In the genomic region with DNA sequence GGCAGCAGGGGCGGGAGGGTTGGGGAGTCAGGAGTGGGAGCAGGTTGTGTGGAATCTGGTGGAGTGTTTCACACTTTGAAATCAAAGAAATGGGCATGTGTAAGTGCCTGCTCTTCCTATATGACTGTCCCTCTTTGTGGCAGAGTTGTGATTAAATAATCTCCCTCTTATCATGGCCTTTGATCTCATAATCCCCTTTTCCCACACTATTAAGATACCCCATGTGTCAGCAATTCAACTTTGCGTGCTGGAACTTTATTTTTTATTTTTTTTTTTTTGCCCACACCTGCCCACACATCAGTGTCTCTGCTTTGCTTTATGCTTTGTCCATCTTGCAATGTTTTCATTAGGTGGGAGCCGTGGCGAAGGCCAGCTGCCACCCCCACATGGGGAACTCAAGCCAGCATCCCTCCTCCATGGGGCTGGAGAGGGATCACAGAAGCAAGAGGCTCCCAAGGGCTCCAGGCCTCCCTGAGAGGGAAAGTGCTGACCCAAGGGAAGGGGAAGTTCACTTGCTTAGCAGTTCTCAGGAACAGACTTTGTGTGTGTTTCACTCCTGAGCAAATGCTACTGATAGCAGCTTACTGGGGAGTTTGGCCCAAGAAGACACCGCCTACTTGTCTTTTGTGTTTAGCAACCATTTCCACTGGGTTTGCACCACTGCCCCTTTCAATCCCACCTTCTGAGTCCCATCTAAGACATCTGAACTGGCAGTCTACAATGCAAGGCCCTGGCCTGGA, we compare ENCODE assay signal across 12 cellular contexts.
"Had no signal": no experiment of that assay in that cellular context is flagged by ENCODE, and none has a peak within 500 bp of the region (broad histone marks: within the 10 kb centered on the region; RNA-seq: fewer than 3 reads in every experiment).

No MANE protein-coding gene starts in this region.

- H3K27ac ChIP-seq: esophagus muscularis mucosa, psoas muscle, right lobe of liver had no signal

- H3K4me1 ChIP-seq: psoas muscle, right lobe of liver had no signal

- H3K27me3 ChIP-seq: esophagus muscularis mucosa, right lobe of liver had no signal

- ATAC-seq: psoas muscle; right lobe of liver; stimulated activated naive CD8-positive, alpha-beta T cell treated with anti-CD3 and anti-CD28 coated beads, Interleukin-15, amount 100 ng/mL, for 72 hours had no signal

- H3K9me3 ChIP-seq: esophagus muscularis mucosa, psoas muscle, right lobe of liver had no signal

- H3K36me3 ChIP-seq: esophagus muscularis mucosa, right lobe of liver had no signal

- H3K4me3 ChIP-seq: esophagus muscularis mucosa, psoas muscle, right lobe of liver had no signal

- DNase-seq: activated CD4-positive, alpha-beta T cell treated with anti-CD3 and anti-CD28 coated beads for 1 hour; activated CD4-positive, alpha-beta T cell treated with anti-CD3 and anti-CD28 coated beads, Interleukin-2, amount 50 U/mL, for 4 hours; activated naive CD4-positive, alpha-beta T cell treated with anti-CD3 and anti-CD28 coated beads, Interleukin-2, amount 50 U/mL, for 16 hours; activated T-cell treated with anti-CD3 and anti-CD28 coated beads for 4 hours; hypothalamus; kidney glomerular epithelial cell; mesenchymal stem cell; psoas muscle; right lobe of liver; stimulated activated naive CD8-positive, alpha-beta T cell treated with anti-CD3 and anti-CD28 coated beads, Interleukin-15, amount 100 ng/mL, for 72 hours; T-helper 9 cell had no signal
